ENCODE assay signal across 11 cellular contexts in genomic region chr10:6064119-6064518, GRCh38. TPM values are rescaled to one million over a fixed set of nuclear protein-coding genes. Genes with fewer than 3 reads are reported as not detected.
"Had no signal": no experiment of that assay in that cellular context is flagged by ENCODE, and none has a peak within 500 bp of the region (broad histone marks: within the 10 kb centered on the region; RNA-seq: fewer than 3 reads in every experiment).

No MANE protein-coding gene starts in this region.

- DNase-seq: activated B cell treated with CpG ODN at 0.5 μM for 24 hours, activated gamma-delta T cell treated with Interleukin-2 at 50 U/mL for 16 hours, dorsolateral prefrontal cortex, heart right ventricle, left colon, midbrain, SIG-M5 had no signal

- H3K9me3 Mint-ChIP-seq: activated B cell treated with CpG ODN at 0.5 μM for 24 hours had no signal

- ATAC-seq: gastroesophageal sphincter, heart right ventricle, left colon, right lobe of liver had no signal

- H3K4me3 Mint-ChIP-seq: activated B cell treated with CpG ODN at 0.5 μM for 24 hours had no signal

- H3K27me3 Mint-ChIP-seq: activated B cell treated with CpG ODN at 0.5 μM for 24 hours had no signal

RNA-seq across cellular contexts. Expression of gene IL2RA, which starts 2.0 kb away (rescaled TPM):
- total RNA-seq: cardiac muscle cell, pulmonary artery endothelial cell had no signal
